Comparison of ENCODE assay signal across 9 cellular contexts in genomic region chr9:113620016-113620376, GRCh38.
A peak's percentile ranks its signal among the peaks of the same experiment; 100 is the strongest.
DNase-seq lines count a peak whose midpoint lies in the region; ATAC-seq and TF ChIP-seq lines count a peak whose summit lies in the region.
"Had no signal": no experiment of that assay in that cellular context is flagged by ENCODE, and none has a peak within 500 bp of the region (broad histone marks: within the 10 kb centered on the region; RNA-seq: fewer than 3 reads in every experiment).

No MANE protein-coding gene starts in this region.

- no peaks in the 10 kb centered on the region for H4K20me1 ChIP-seq in SK-N-SH (ENCODE audit: insufficient read depth)

- H3K4me1 ChIP-seq in ES-I3 (ENCODE audit: insufficient read depth, low read length): peaks cover 56% of the 10 kb centered on the region
- peaks cover 58 to 59% of the 10 kb centered on the region in 2 experiments for H3K4me1 ChIP-seq in SK-N-SH (ENCODE audit: control insufficient read depth in 1 of 2, insufficient read depth in 2 of 2, low read depth in 1 of 2, low read length in 1 of 2)
- H3K4me1 ChIP-seq in skeletal muscle satellite cell (ENCODE audit: control insufficient read depth, insufficient read depth, low read length): peaks cover 65% of the 10 kb centered on the region

- H2AFZ ChIP-seq in SK-N-SH (ENCODE audit: low read depth): 0 out of 2 replicates have a peak overlapping the region, but pooled peaks have one; percentile 1

- H3K9me2 ChIP-seq in SK-N-SH: no peaks in the 10 kb centered on the region

- POLR2A ChIA-PET in SK-N-SH (lab: Yijun Ruan, JAX): no interaction called here

- peak overlapping the region; percentile 5; the same call in 1 of the 2 replicates for H3K9ac ChIP-seq in ES-I3 (ENCODE audit: low read depth, low read length)
- H3K9ac ChIP-seq in SK-N-SH: peak overlapping the region; percentile 82
- H3K9ac ChIP-seq in skeletal muscle satellite cell (ENCODE audit: low read depth, low read length): peak overlapping the region; percentile 72

- no peaks in the 10 kb centered on the region for H3K79me2 ChIP-seq in SK-N-SH (ENCODE audit: insufficient read depth)

- H3K9me3 ChIP-seq in ES-I3 (ENCODE audit: control insufficient read depth, insufficient read depth, low read length): no peaks in the 10 kb centered on the region
- H3K9me3 ChIP-seq in SK-N-SH: no peaks in the 10 kb centered on the region
- H3K9me3 ChIP-seq in skeletal muscle satellite cell (replicated peaks; ENCODE audit: low read length): no peaks in the 10 kb centered on the region

- H3K4me3 ChIP-seq in SK-N-SH (ENCODE audit: low read depth in 2 of 2, low read length in 1 of 2) (peak overlapping the region; percentile 1 to 41; a peak in 3 of 4 replicates), skeletal muscle satellite cell (ENCODE audit: low read length) (peak overlapping the region; percentile 47)

- TF ChIP-seq EP300 in SK-N-SH (IDR thresholded peaks at IDR 0.05; ENCODE audit: borderline replicate concordance in 1 of 2, low read depth in 1 of 2, low read length in 1 of 2): no peak

- H3K36me3 ChIP-seq in ES-I3 (ENCODE audit: insufficient read depth, low read length) (no peaks in the 10 kb centered on the region), SK-N-SH (replicated peaks in 1 of 2; ENCODE audit: control insufficient read depth in 1 of 2, insufficient read depth in 2 of 2, low read length in 1 of 2) (no peaks in the 10 kb centered on the region), skeletal muscle satellite cell (ENCODE audit: insufficient read depth, low read length) (no peaks in the 10 kb centered on the region)

- TF ChIP-seq RAD21 in SK-N-SH (IDR thresholded peaks at IDR 0.05; ENCODE audit: low read length): no peak

- ATAC-seq in HG02938 (IDR thresholded peaks at IDR 0.05; ENCODE audit: unreplicated experiment): no peak
- ATAC-seq in HG03354 (IDR thresholded peaks at IDR 0.05; ENCODE audit: poor library complexity, severe bottlenecking, unreplicated experiment): no peak

- CTCF ChIA-PET in SK-N-SH (lab: Yijun Ruan, JAX): interaction anchor here (44.7 kb wide), 1 partner anchor 33 kb away, joined by 1335 read pairs; no protein-coding TSS in a partner anchor

- WGBS in SK-N-SH (ENCODE audit: low lambda C conversion rate): 71% methylated on average over 7 of the region's 7 CpGs

- H3K4me2 ChIP-seq in SK-N-SH (peak overlapping the region; percentile 91), skeletal muscle satellite cell (ENCODE audit: low read length) (peak overlapping the region; percentile 58)

- peak overlapping the region; percentile 88 to 100 for H3K27ac ChIP-seq in SK-N-SH (ENCODE audit: low read depth in 2 of 2, low read length in 1 of 2)
- H3K27ac ChIP-seq in layer of hippocampus (ENCODE audit: low read depth, low read length): peak overlapping the region; percentile 35

- no peaks in the 10 kb centered on the region for H3K27me3 ChIP-seq in SK-N-SH (ENCODE audit: insufficient read depth)
- no peaks in the 10 kb centered on the region for H3K27me3 ChIP-seq in layer of hippocampus (ENCODE audit: control insufficient read depth, insufficient read depth, low read length)
- no peaks in the 10 kb centered on the region for H3K27me3 ChIP-seq in skeletal muscle satellite cell (ENCODE audit: control insufficient read depth, insufficient read depth, low read length)

- H3F3A ChIP-seq in SK-N-SH (replicated peaks; ENCODE audit: insufficient read depth): peaks cover 31% of the 10 kb centered on the region

- DNase-seq in SK-N-SH: no peak
- DNase-seq in D341Med (ENCODE audit: low spot score): no peak
- no peak for DNase-seq in stimulated activated CD4-positive, alpha-beta T cell treated with anti-CD3 and anti-CD28 coated beads, Interleukin-4, amount 100 ng/mL, for 1 hour
- DNase-seq: NCI-H2171 had no signal

- TF ChIP-seq CTCF in SK-N-SH (IDR thresholded peaks at IDR 0.05): no peak

TF ChIP-seq in SK-N-SH, 30 proteins besides CTCF, POLR2A, EP300 and RAD21:
- TF ChIP-seq RFX5 (IDR thresholded peaks at IDR 0.05; ENCODE audit: low read length) (no peak), YY1 (IDR thresholded peaks at IDR 0.05; ENCODE audit: low read depth) (no peak), FOXM1 (IDR thresholded peaks at IDR 0.05; ENCODE audit: low read depth) (no peak), RXRA (IDR thresholded peaks at IDR 0.05; ENCODE audit: borderline replicate concordance, low read depth) (no peak), JUND (IDR thresholded peaks at IDR 0.05) (no peak), MEF2A (IDR thresholded peaks at IDR 0.05; ENCODE audit: borderline replicate concordance, low read depth) (no peak), SIN3A (IDR thresholded peaks at IDR 0.05; ENCODE audit: borderline replicate concordance, low read depth, low read length) (no peak), ELF1 (IDR thresholded peaks at IDR 0.05) (no peak), TAF1 (IDR thresholded peaks at IDR 0.05; ENCODE audit: borderline replicate concordance, low read depth, low read length) (no peak), GATA2 (CRISPR knock-in tag; IDR thresholded peaks at IDR 0.05) (no peak), MAX (IDR thresholded peaks at IDR 0.05; ENCODE audit: low read depth) (no peak), EZH2phosphoT487 (IDR thresholded peaks at IDR 0.05; ENCODE audit: borderline replicate concordance, low read depth) (no peak), NFIC (IDR thresholded peaks at IDR 0.05; ENCODE audit: borderline replicate concordance) (no peak), CHD2 (IDR thresholded peaks at IDR 0.05; ENCODE audit: low read length, partially characterized antibody) (no peak), GABPA (IDR thresholded peaks at IDR 0.05; ENCODE audit: low read depth) (no peak), SMC3 (IDR thresholded peaks at IDR 0.05; ENCODE audit: low read depth, low read length) (no peak; the same call in 1 of the 2 replicates), USF2 (IDR thresholded peaks at IDR 0.05; ENCODE audit: borderline replicate concordance, low read depth, low read length) (no peak)

Comparison
In these comparisons a context has a peak if more than half of its experiments do, and no peak if none do; other contexts are left out.
1. H3K9ac ChIP-seq: peak in every context shown above with its lines; median percentile 82 in SK-N-SH; 72 in skeletal muscle satellite cell; 5 in ES-I3.